Comparison of ENCODE assay signal across 18 cellular contexts in genomic region chr5:142007237-142007544, GRCh38. TPM values are rescaled to one million over a fixed set of nuclear protein-coding genes. Genes with fewer than 3 reads are reported as not detected.
A peak's percentile ranks its signal among the peaks of the same experiment; 100 is the strongest.
DNase-seq lines count a peak whose midpoint lies in the region; ATAC-seq and TF ChIP-seq lines count a peak whose summit lies in the region.
"Had no signal": no experiment of that assay in that cellular context is flagged by ENCODE, and none has a peak within 500 bp of the region (broad histone marks: within the 10 kb centered on the region; RNA-seq: fewer than 3 reads in every experiment).

No MANE protein-coding gene starts in this region.

- intact Hi-C loops in activated T-helper 2 cell treated with anti-CD3 and anti-CD28 coated beads, Interferon-gamma antibody, Interleukin-2, Interleukin-4, amounts not matched to agents 10 μg/mL and 5 μg/mL and 100 μg/mL, durations not matched to agents 14 hours and 24 hours and 36 hours (cut with micrococcal nuclease) = loop anchor here (1.0 kb wide), 1 partner anchor 9 kb away; no protein-coding TSS in a partner anchor

- H3K4me3 Mint-ChIP-seq in activated T-cell treated with anti-CD3 and anti-CD28 coated beads, Interleukin-2, amount 50 U/mL, for 24 hours = peak overlapping the region; percentile 63
- peak overlapping the region; percentile 38 for H3K4me3 Mint-ChIP-seq in activated T-helper 2 cell treated with anti-CD3 and anti-CD28 coated beads, Interferon-gamma antibody, Interleukin-2, Interleukin-4, amounts not matched to agents 10 μg/mL and 5 μg/mL and 100 μg/mL, durations not matched to agents 14 hours and 24 hours and 36 hours (ENCODE audit: low read depth)
- H3K4me3 Mint-ChIP-seq in progenitor cell of endocrine pancreas (ENCODE audit: low read depth) = no peak overlapping the region
- H3K4me3 Mint-ChIP-seq: neural crest cell had no signal

- peaks cover 83% of the 10 kb centered on the region for H3K4me1 Mint-ChIP-seq in activated T-cell treated with anti-CD3 and anti-CD28 coated beads, Interleukin-2, amount 50 U/mL, for 24 hours (ENCODE audit: low read depth)
- peaks cover 56% of the 10 kb centered on the region for H3K4me1 Mint-ChIP-seq in activated T-helper 2 cell treated with anti-CD3 and anti-CD28 coated beads, Interferon-gamma antibody, Interleukin-2, Interleukin-4, amounts not matched to agents 10 μg/mL and 5 μg/mL and 100 μg/mL, durations not matched to agents 14 hours and 24 hours and 36 hours (ENCODE audit: low read depth)
- H3K4me1 Mint-ChIP-seq in progenitor cell of endocrine pancreas (ENCODE audit: low read depth) = peaks cover 8% of the 10 kb centered on the region

- H3K27ac Mint-ChIP-seq in activated T-cell treated with anti-CD3 and anti-CD28 coated beads, Interleukin-2, amount 50 U/mL, for 24 hours = peak overlapping the region; percentile 95
- peak overlapping the region; percentile 89 for H3K27ac Mint-ChIP-seq in activated T-helper 2 cell treated with anti-CD3 and anti-CD28 coated beads, Interferon-gamma antibody, Interleukin-2, Interleukin-4, amounts not matched to agents 10 μg/mL and 5 μg/mL and 100 μg/mL, durations not matched to agents 14 hours and 24 hours and 36 hours
- peak overlapping the region; percentile 56 for H3K27ac Mint-ChIP-seq in progenitor cell of endocrine pancreas

- peaks cover 3% of the 10 kb centered on the region for H3K9me3 Mint-ChIP-seq in activated T-cell treated with anti-CD3 and anti-CD28 coated beads, Interleukin-2, amount 50 U/mL, for 24 hours
- H3K9me3 Mint-ChIP-seq in activated T-helper 2 cell treated with anti-CD3 and anti-CD28 coated beads, Interferon-gamma antibody, Interleukin-2, Interleukin-4, amounts not matched to agents 10 μg/mL and 5 μg/mL and 100 μg/mL, durations not matched to agents 14 hours and 24 hours and 36 hours = no peaks in the 10 kb centered on the region
- no peaks in the 10 kb centered on the region for H3K9me3 Mint-ChIP-seq in progenitor cell of endocrine pancreas (ENCODE audit: low read depth)
- H3K9me3 Mint-ChIP-seq: neural crest cell had no signal

- H3K27me3 Mint-ChIP-seq in activated T-cell treated with anti-CD3 and anti-CD28 coated beads, Interleukin-2, amount 50 U/mL, for 24 hours = no peaks in the 10 kb centered on the region
- no peaks in the 10 kb centered on the region for H3K27me3 Mint-ChIP-seq in activated T-helper 2 cell treated with anti-CD3 and anti-CD28 coated beads, Interferon-gamma antibody, Interleukin-2, Interleukin-4, amounts not matched to agents 10 μg/mL and 5 μg/mL and 100 μg/mL, durations not matched to agents 14 hours and 24 hours and 36 hours (ENCODE audit: low read depth)
- no peaks in the 10 kb centered on the region for H3K27me3 Mint-ChIP-seq in progenitor cell of endocrine pancreas

- peaks cover 96% of the 10 kb centered on the region for H3K36me3 Mint-ChIP-seq in activated T-cell treated with anti-CD3 and anti-CD28 coated beads, Interleukin-2, amount 50 U/mL, for 24 hours (ENCODE audit: low read depth)
- peaks cover 83% of the 10 kb centered on the region for H3K36me3 Mint-ChIP-seq in activated T-helper 2 cell treated with anti-CD3 and anti-CD28 coated beads, Interferon-gamma antibody, Interleukin-2, Interleukin-4, amounts not matched to agents 10 μg/mL and 5 μg/mL and 100 μg/mL, durations not matched to agents 14 hours and 24 hours and 36 hours (ENCODE audit: low read depth)
- peaks cover 27% of the 10 kb centered on the region for H3K36me3 Mint-ChIP-seq in progenitor cell of endocrine pancreas (ENCODE audit: insufficient read depth)

- peak; percentile 17 for ATAC-seq in HG02938 (IDR thresholded peaks at IDR 0.05; ENCODE audit: unreplicated experiment)
- ATAC-seq: right cardiac atrium had no signal

- no peak for TF ChIP-seq CTCF in progenitor cell of endocrine pancreas (IDR thresholded peaks at IDR 0.05; ENCODE audit: unreplicated experiment)

- DNase-seq in activated T-cell treated with anti-CD3 and anti-CD28 coated beads, Interleukin-2, amount 50 U/mL, for 24 hours = peak; percentile 39
- DNase-seq in activated T-cell treated with anti-CD3 and anti-CD28 coated beads, Interleukin-2, amount 50 U/mL, for 1 hour = no peak
- no peak for DNase-seq in activated T-helper 2 cell treated with anti-CD3 and anti-CD28 coated beads, Interferon-gamma antibody, Interleukin-2, Interleukin-4, amounts not matched to agents 10 μg/mL and 5 μg/mL and 100 μg/mL, durations not matched to agents 14 hours and 24 hours and 36 hours (ENCODE audit: low spot score)
- DNase-seq in progenitor cell of endocrine pancreas (ENCODE audit: low spot score, unreplicated experiment) = no peak
- no peak for DNase-seq in Kasumi-1 (lab: John Stamatoyannopoulos, UW)
- no peak for DNase-seq in putamen (ENCODE audit: low spot score)
- DNase-seq in activated gamma-delta T cell treated with Interleukin-2 at 50 U/mL for 16 hours = no peak
- DNase-seq: COR-L47, hypothalamus, kidney glomerular epithelial cell, mesendoderm, MG63, NCI-H187, NCI-H345, right cardiac atrium, SHP77 had no signal

RNA-seq across cellular contexts. Expression of gene GNPDA1, which starts 5.6 kb away (rescaled TPM):
- 35.8 and 43.7 TPM in 2 replicates for total RNA-seq in activated T-helper 2 cell treated with anti-CD3 and anti-CD28 coated beads, Interferon-gamma antibody, Interleukin-2, Interleukin-4, amounts not matched to agents 10 μg/mL and 5 μg/mL and 100 μg/mL, durations not matched to agents 14 hours and 24 hours and 36 hours
- total RNA-seq in progenitor cell of endocrine pancreas = 113 and 115 TPM in 2 replicates

RNA-seq across cellular contexts. Expression of gene RNF14, which starts 38.3 kb away (rescaled TPM):
- total RNA-seq in activated T-helper 2 cell treated with anti-CD3 and anti-CD28 coated beads, Interferon-gamma antibody, Interleukin-2, Interleukin-4, amounts not matched to agents 10 μg/mL and 5 μg/mL and 100 μg/mL, durations not matched to agents 14 hours and 24 hours and 36 hours = 22.0 and 24.1 TPM in 2 replicates
- total RNA-seq in progenitor cell of endocrine pancreas = 35.5 and 37.3 TPM in 2 replicates

RNA-seq across cellular contexts. Expression of gene PCDH12, which starts 49.2 kb away (rescaled TPM):
- 1.1 and 1.3 TPM in 2 replicates for total RNA-seq in activated T-helper 2 cell treated with anti-CD3 and anti-CD28 coated beads, Interferon-gamma antibody, Interleukin-2, Interleukin-4, amounts not matched to agents 10 μg/mL and 5 μg/mL and 100 μg/mL, durations not matched to agents 14 hours and 24 hours and 36 hours
- not detected in 2 replicates for total RNA-seq in progenitor cell of endocrine pancreas
